ENCODE assay signal across 28 cellular contexts in the genomic region with DNA sequence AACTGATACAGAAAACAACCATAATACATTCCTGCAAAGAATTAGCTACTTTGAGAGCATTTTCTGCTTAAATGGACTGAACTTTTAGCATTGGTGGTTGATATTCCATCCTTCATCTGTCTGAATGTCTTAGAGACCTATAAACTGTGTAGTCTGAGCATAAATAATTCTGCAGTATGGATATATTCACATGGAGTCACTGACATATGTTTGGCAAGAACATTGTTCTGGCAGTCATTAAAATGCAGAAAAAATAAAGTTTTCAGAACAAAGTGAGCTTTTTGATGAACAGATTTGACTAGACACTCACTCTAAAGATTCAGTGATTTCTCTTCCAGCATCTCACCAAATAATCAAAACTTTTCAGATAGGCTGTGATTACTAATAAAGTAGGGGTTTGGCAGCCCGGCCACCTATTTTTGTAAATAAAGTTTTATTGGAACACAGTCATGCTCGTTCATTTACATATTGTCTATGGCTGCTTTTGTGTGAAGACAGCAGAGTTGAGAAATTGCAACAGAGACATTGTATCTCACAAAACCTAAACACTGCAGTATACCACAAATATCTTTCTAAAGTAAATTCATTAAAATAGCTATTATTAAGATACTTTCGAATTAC.
"Had no signal": no experiment of that assay in that cellular context is flagged by ENCODE, and none has a peak within 500 bp of the region (broad histone marks: within the 10 kb centered on the region; RNA-seq: fewer than 3 reads in every experiment).

No MANE protein-coding gene starts in this region.

- DNase-seq: activated B cell treated with CpG ODN at 0.5 μM for 24 hours; activated CD4-positive, alpha-beta T cell treated with anti-CD3 and anti-CD28 coated beads, Interleukin-2, amount 50 U/mL, for 1 hour; activated CD8-positive, alpha-beta T cell treated with anti-CD3 and anti-CD28 coated beads for 36 hours; activated naive CD8-positive, alpha-beta T cell treated with anti-CD3 and anti-CD28 coated beads, Interleukin-2, amount 50 U/mL, for 24 hours; activated T-cell treated with anti-CD3 and anti-CD28 coated beads, Interleukin-2, amount 50 U/mL, for 48 hours; amygdala; central memory CD4-positive, alpha-beta T cell; effector CD4-positive, alpha-beta T cell; head of caudate nucleus; hippocampal formation; kidney; left colon; pancreas; retina; sigmoid colon; stimulated activated CD4-positive, alpha-beta T cell treated with anti-CD3 and anti-CD28 coated beads, Interleukin-4, amount 100 ng/mL, for 24 hours; uterus had no signal

- H3K27me3 Mint-ChIP-seq: activated CD8-positive, alpha-beta T cell treated with anti-CD3 and anti-CD28 coated beads for 36 hours; activated naive CD4-positive, alpha-beta T cell treated with anti-CD3 and anti-CD28 coated beads, Interleukin-2, amount 50 U/mL, for 24 hours; activated naive CD8-positive, alpha-beta T cell treated with anti-CD3 and anti-CD28 coated beads, Interleukin-2, amount 50 U/mL, for 24 hours; stimulated activated naive CD8-positive, alpha-beta T cell treated with anti-CD3 and anti-CD28 coated beads, Interleukin-15, Interleukin-2, amounts not matched to agents 100 ng/mL and 50 ng/mL, for 24 hours had no signal

- H3K4me1 ChIP-seq: breast epithelium, gastroesophageal sphincter, pancreas, prostate gland, sigmoid colon, uterus had no signal

- H3K27ac ChIP-seq: epithelial cell of prostate, gastroesophageal sphincter, pancreas, prostate gland, sigmoid colon, thoracic aorta, uterus had no signal

- H3K9me3 Mint-ChIP-seq: activated CD8-positive, alpha-beta T cell treated with anti-CD3 and anti-CD28 coated beads for 36 hours; activated naive CD4-positive, alpha-beta T cell treated with anti-CD3 and anti-CD28 coated beads, Interleukin-2, amount 50 U/mL, for 24 hours; activated naive CD8-positive, alpha-beta T cell treated with anti-CD3 and anti-CD28 coated beads, Interleukin-2, amount 50 U/mL, for 24 hours; activated T-helper 2 cell treated with anti-CD3 and anti-CD28 coated beads, Interferon-gamma antibody, Interleukin-2, Interleukin-4, amounts not matched to agents 10 μg/mL and 5 μg/mL and 100 μg/mL, durations not matched to agents 14 hours and 24 hours and 36 hours; neural crest cell; stimulated activated effector memory CD8-positive, alpha-beta T cell treated with anti-CD3 and anti-CD28 coated beads, Interleukin-12 subunit alpha, Interleukin-12 subunit beta, amount 100 ng/mL, for 72 hours; stimulated activated naive CD8-positive, alpha-beta T cell treated with anti-CD3 and anti-CD28 coated beads, Interleukin-15, Interleukin-2, amounts not matched to agents 100 ng/mL and 50 ng/mL, for 24 hours; type B pancreatic cell had no signal

- ATAC-seq: activated CD8-positive, alpha-beta T cell treated with anti-CD3 and anti-CD28 coated beads for 36 hours; activated naive CD8-positive, alpha-beta T cell treated with anti-CD3 and anti-CD28 coated beads, Interleukin-2, amount 50 U/mL, for 24 hours; gastroesophageal sphincter; left colon had no signal

- H3K4me3 Mint-ChIP-seq: activated B cell treated with CpG ODN at 0.5 μM for 24 hours; activated CD8-positive, alpha-beta T cell treated with anti-CD3 and anti-CD28 coated beads for 36 hours; activated naive CD4-positive, alpha-beta T cell treated with anti-CD3 and anti-CD28 coated beads, Interleukin-2, amount 50 U/mL, for 24 hours; activated naive CD8-positive, alpha-beta T cell treated with anti-CD3 and anti-CD28 coated beads, Interleukin-2, amount 50 U/mL, for 24 hours; neural crest cell; stimulated activated naive CD8-positive, alpha-beta T cell treated with anti-CD3 and anti-CD28 coated beads, Interleukin-15, Interleukin-2, amounts not matched to agents 100 ng/mL and 50 ng/mL, for 24 hours; type B pancreatic cell had no signal

- H3K4me3 ChIP-seq: breast epithelium, gastroesophageal sphincter, pancreas, prostate gland, sigmoid colon, thoracic aorta, uterus had no signal

- H3K4me1 Mint-ChIP-seq: neural crest cell had no signal

- H3K36me3 Mint-ChIP-seq: activated naive CD4-positive, alpha-beta T cell treated with anti-CD3 and anti-CD28 coated beads, Interleukin-2, amount 50 U/mL, for 24 hours; stimulated activated effector memory CD8-positive, alpha-beta T cell treated with anti-CD3 and anti-CD28 coated beads, Interleukin-12 subunit alpha, Interleukin-12 subunit beta, amount 100 ng/mL, for 72 hours had no signal

- H3K27ac Mint-ChIP-seq: activated B cell treated with CpG ODN at 0.5 μM for 24 hours; activated CD8-positive, alpha-beta T cell treated with anti-CD3 and anti-CD28 coated beads for 36 hours; activated naive CD4-positive, alpha-beta T cell treated with anti-CD3 and anti-CD28 coated beads, Interleukin-2, amount 50 U/mL, for 24 hours; activated naive CD8-positive, alpha-beta T cell treated with anti-CD3 and anti-CD28 coated beads, Interleukin-2, amount 50 U/mL, for 24 hours; activated T-helper 2 cell treated with anti-CD3 and anti-CD28 coated beads, Interferon-gamma antibody, Interleukin-2, Interleukin-4, amounts not matched to agents 10 μg/mL and 5 μg/mL and 100 μg/mL, durations not matched to agents 14 hours and 24 hours and 36 hours; type B pancreatic cell had no signal

- H3K9me3 ChIP-seq: breast epithelium, gastroesophageal sphincter, pancreas, prostate gland, sigmoid colon, thoracic aorta, uterus had no signal

- H3K27me3 ChIP-seq: breast epithelium, gastroesophageal sphincter, pancreas, sigmoid colon, uterus had no signal

- H3K36me3 ChIP-seq: breast epithelium, gastroesophageal sphincter, pancreas, prostate gland, sigmoid colon, thoracic aorta, uterus had no signal
